Comparison of ENCODE assay signal across 1 cellular context in the genomic region with DNA sequence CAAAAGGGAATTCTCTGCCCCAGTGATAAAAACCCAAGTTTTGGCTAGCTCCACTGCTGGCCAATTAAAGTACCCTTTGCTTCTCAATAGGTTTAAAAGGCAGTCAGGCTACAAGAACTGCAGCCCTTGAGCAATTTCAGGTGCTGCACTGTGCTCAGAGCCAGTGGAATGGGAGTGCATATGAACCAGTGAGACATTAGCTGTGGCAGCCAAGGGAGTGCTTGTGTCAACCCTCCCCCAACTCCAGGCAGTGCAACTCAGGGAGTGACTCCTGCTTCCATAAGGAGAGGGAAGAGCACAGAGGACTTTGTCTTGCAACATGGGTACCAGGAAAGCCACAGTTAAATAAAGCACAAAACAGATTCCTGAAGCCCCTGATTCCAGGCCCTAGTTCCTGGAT.
TF ChIP-seq lines count a peak whose summit lies in the region.

No MANE protein-coding gene starts in this region.

TF ChIP-seq in H1, 55 proteins besides CTCF, POLR2A, EP300 and RAD21:
- TF ChIP-seq FOSL1 (IDR thresholded peaks at IDR 0.05; ENCODE audit: insufficient read depth, low read depth, low read length) (no peak), NRF1 (IDR thresholded peaks at IDR 0.05; ENCODE audit: low read depth, low read length) (no peak), HDAC2 (IDR thresholded peaks at IDR 0.05; ENCODE audit: borderline replicate concordance in 1 of 2, low read depth in 2 of 2, low read length in 2 of 2) (no peak), PHF8 (conservative IDR thresholded peaks at IDR 0.05; ENCODE audit: low read depth, low read length) (no peak)
